Comparison of ENCODE assay signal across 10 cellular contexts in genomic region chr12:106976013-106976658, GRCh38. TPM values are rescaled to one million over a fixed set of nuclear protein-coding genes. Genes with fewer than 3 reads are reported as not detected.
A peak's percentile ranks its signal among the peaks of the same experiment; 100 is the strongest.
DNase-seq lines count a peak whose midpoint lies in the region; ATAC-seq, FAIRE-seq and TF ChIP-seq lines count a peak whose summit lies in the region.
"Had no signal": no experiment of that assay in that cellular context is flagged by ENCODE, and none has a peak within 500 bp of the region (broad histone marks: within the 10 kb centered on the region; RNA-seq: fewer than 3 reads in every experiment).

No MANE protein-coding gene starts in this region.

- H2BK15ac ChIP-seq in H1 (ENCODE audit: low read length) = no peak overlapping the region
- H2BK15ac ChIP-seq in mesenchymal stem cell (ENCODE audit: low read depth, poor library complexity, severe bottlenecking) = no peak overlapping the region

- no peak overlapping the region for H3K4me3 ChIP-seq in H1 (ENCODE audit: extremely low read depth in 1 of 4, insufficient read depth in 2 of 4, low read depth in 3 of 4, low read length in 4 of 4)
- no peak overlapping the region for H3K4me3 ChIP-seq in mesenchymal stem cell (ENCODE audit: insufficient read depth in 1 of 2, low read depth in 1 of 2, low read length in 2 of 2)
- H3K4me3 ChIP-seq: BLaER1 treated with 17β-estradiol and CSF1 and Interleukin-3, amounts not matched to agents 10 nM and 100 nM had no signal

- H3K9me3 ChIP-seq in H1 (ENCODE audit: insufficient read depth in 2 of 2, low read depth in 1 of 2, low read length in 1 of 2) = no peaks in the 10 kb centered on the region
- H3K9me3 ChIP-seq in mesenchymal stem cell (ENCODE audit: control insufficient read depth, low read length) = no peaks in the 10 kb centered on the region
- H3K9me3 ChIP-seq: BLaER1 treated with 17β-estradiol and CSF1 and Interleukin-3, amounts not matched to agents 10 nM and 100 nM had no signal

- H3K79me1 ChIP-seq in H1 (ENCODE audit: low read depth, low read length) = no peaks in the 10 kb centered on the region
- peaks cover 4% of the 10 kb centered on the region for H3K79me1 ChIP-seq in mesenchymal stem cell (replicated peaks; ENCODE audit: low read length, poor library complexity, severe bottlenecking)

- H4K91ac ChIP-seq in H1 (replicated peaks; ENCODE audit: insufficient read length, low read length) = no peak overlapping the region
- no peak overlapping the region for H4K91ac ChIP-seq in mesenchymal stem cell (ENCODE audit: low read length)

- peaks cover 0 to 3% (median 0%) of the 10 kb centered on the region in 4 experiments; a peak in 2 of 8 replicates for H3K36me3 ChIP-seq in H1 (ENCODE audit: control insufficient read depth in 2 of 4, insufficient read depth in 4 of 4, low read length in 3 of 4)
- peaks cover 3 to 64% of the 10 kb centered on the region in 2 experiments for H3K36me3 ChIP-seq in mesenchymal stem cell (ENCODE audit: control insufficient read depth in 1 of 2, insufficient read depth in 2 of 2, low read depth in 1 of 2, low read length in 2 of 2)

- H3K4ac ChIP-seq in H1 (replicated peaks; ENCODE audit: insufficient read length, low read depth, low read length) = no peak overlapping the region
- no peak overlapping the region for H3K4ac ChIP-seq in mesenchymal stem cell (ENCODE audit: low read depth in 1 of 2, low read length in 2 of 2)

- H2AK5ac ChIP-seq in H1 (ENCODE audit: low read depth, low read length) (no peak overlapping the region), mesenchymal stem cell (ENCODE audit: low read length, severe bottlenecking) (no peak overlapping the region)

- no peaks in the 10 kb centered on the region for H3K23me2 ChIP-seq in H1 (ENCODE audit: low read depth, low read length)

- TF ChIP-seq POLR2A in H1 (IDR thresholded peaks at IDR 0.05; ENCODE audit: control extremely low read depth in 1 of 2, low read depth in 2 of 2, low read length in 2 of 2) = no peak

- H2BK12ac ChIP-seq in H1 (ENCODE audit: low read depth, low read length) (no peak overlapping the region), mesenchymal stem cell (ENCODE audit: low read length in 2 of 2) (no peak overlapping the region)

- CTCF ChIA-PET in H1 (lab: Charles Lee; ENCODE audit: partially characterized antibody) = interaction anchor here (1.6 kb wide), 1 partner anchor 37 kb away, joined by 3 read pairs; no protein-coding TSS in a partner anchor

- H3K4me2 ChIP-seq in H1 (ENCODE audit: insufficient read depth in 1 of 2, low read depth in 2 of 2, low read length in 2 of 2) = no peak overlapping the region
- no peak overlapping the region for H3K4me2 ChIP-seq in mesenchymal stem cell (ENCODE audit: low read length, poor library complexity, severe bottlenecking)
- H3K4me2 ChIP-seq: BLaER1 treated with 17β-estradiol and CSF1 and Interleukin-3, amounts not matched to agents 10 nM and 100 nM had no signal

- H4K5ac ChIP-seq in H1 (ENCODE audit: insufficient read length, low read depth, low read length) = no peak overlapping the region

- no peak overlapping the region for H3K56ac ChIP-seq in H1 (replicated peaks; ENCODE audit: insufficient read length, low read depth, low read length)

- no peaks in the 10 kb centered on the region for H3K79me2 ChIP-seq in H1 (ENCODE audit: control insufficient read depth in 1 of 2, insufficient read depth in 2 of 2, low read length in 2 of 2)
- H3K79me2 ChIP-seq: parathyroid adenoma had no signal

- no peak for ATAC-seq in HG02763 (IDR thresholded peaks at IDR 0.05; ENCODE audit: unreplicated experiment)

- H3K27ac ChIP-seq in H1 (ENCODE audit: low read depth, low read length) (no peak overlapping the region), mesenchymal stem cell (ENCODE audit: low read length, poor library complexity, severe bottlenecking) (peak overlapping the region; percentile 28)
- H3K27ac ChIP-seq: BLaER1 treated with 17β-estradiol and CSF1 and Interleukin-3, amounts not matched to agents 10 nM and 100 nM; parathyroid adenoma had no signal

- peak; percentile 12 for DNase-seq in AG08396 (ENCODE audit: low spot score)
- DNase-seq in M059J (ENCODE audit: low read depth) = peak; percentile 50
- no peak for DNase-seq in H1 (ENCODE audit: low read depth in 1 of 2, low spot score in 2 of 2)
- peak; percentile 50 for DNase-seq in mesenchymal stem cell
- no peak for DNase-seq in hypothalamus (lab: John Stamatoyannopoulos, UW)
- DNase-seq in occipital lobe (lab: John Stamatoyannopoulos, UW) = no peak
- no peak for DNase-seq in GM10266 (ENCODE audit: extremely low spot score)

- H3K23ac ChIP-seq in H1 (ENCODE audit: insufficient read length) (no peak overlapping the region), mesenchymal stem cell (ENCODE audit: low read length in 2 of 2) (no peak overlapping the region)

- no peak overlapping the region for H2BK120ac ChIP-seq in H1 (replicated peaks; ENCODE audit: low read depth, low read length)
- no peak overlapping the region for H2BK120ac ChIP-seq in mesenchymal stem cell (ENCODE audit: low read depth, low read length)

- H3K18ac ChIP-seq in H1 (ENCODE audit: extremely low read depth, low read length) = no peak overlapping the region
- H3K18ac ChIP-seq in mesenchymal stem cell (ENCODE audit: low read depth in 1 of 2, low read length in 2 of 2) = peak overlapping the region in 1 of 2 experiments; percentile 48

- H4K20me1 ChIP-seq in H1 (replicated peaks in 1 of 2; ENCODE audit: control insufficient read depth in 1 of 2, insufficient read depth in 2 of 2, low read length in 2 of 2) = peaks cover 0 to under 1% of the 10 kb centered on the region in 2 experiments

- H3K14ac ChIP-seq in H1 (ENCODE audit: insufficient read length) = no peak overlapping the region
- H3K14ac ChIP-seq in mesenchymal stem cell (ENCODE audit: low read length in 2 of 2) = no peak overlapping the region

- no peak overlapping the region for H2BK20ac ChIP-seq in H1 (ENCODE audit: low read length)

- no peak for TF ChIP-seq EP300 in H1 (IDR thresholded peaks at IDR 0.05; ENCODE audit: borderline replicate concordance in 1 of 2, low read depth in 2 of 2, low read length in 2 of 2)

- no peaks in the 10 kb centered on the region for H3K27me3 ChIP-seq in H1 (replicated peaks in 1 of 4; ENCODE audit: control insufficient read depth in 3 of 4, extremely low read depth in 1 of 4, insufficient read depth in 3 of 4, low read length in 3 of 4)
- H3K27me3 ChIP-seq in mesenchymal stem cell (ENCODE audit: control insufficient read depth in 1 of 2, insufficient read depth in 1 of 2, low read length in 2 of 2) = no peaks in the 10 kb centered on the region
- H3K27me3 ChIP-seq: BLaER1 treated with 17β-estradiol and CSF1 and Interleukin-3, amounts not matched to agents 10 nM and 100 nM had no signal

- TF ChIP-seq RAD21 in H1 (IDR thresholded peaks at IDR 0.05 in 1 of 2, conservative IDR thresholded peaks at IDR 0.05 in 1 of 2; ENCODE audit: low read depth in 2 of 2, low read length in 2 of 2) = peak; percentile 14 to 16; a peak in 2 of 4 replicates

- H4K8ac ChIP-seq in H1 (ENCODE audit: extremely low read depth, insufficient read depth, low read length) (no peak overlapping the region), mesenchymal stem cell (ENCODE audit: low read length) (no peak overlapping the region)

- no peak for FAIRE-seq in H1 (lab: Jason Lieb, UNC)

- H3K4me1 ChIP-seq in H1 (replicated peaks in 1 of 4; ENCODE audit: control insufficient read depth in 3 of 4, insufficient read depth in 4 of 4, low read length in 3 of 4) = no peaks in the 10 kb centered on the region
- peaks cover 6% of the 10 kb centered on the region for H3K4me1 ChIP-seq in mesenchymal stem cell (ENCODE audit: control insufficient read depth, insufficient read depth, low read depth, low read length)

- TF ChIP-seq CTCF in H1 (IDR thresholded peaks at IDR 0.05; ENCODE audit: control extremely low read depth in 1 of 3, insufficient read depth in 1 of 3, low read depth in 1 of 3, low read length in 3 of 3) = no peak
- TF ChIP-seq CTCF in GM10266 (IDR thresholded peaks at IDR 0.05; ENCODE audit: control insufficient read depth, insufficient read depth, low read depth, missing control alignments) = no peak

- H3K9ac ChIP-seq in H1 (replicated peaks in 1 of 4; ENCODE audit: extremely low read depth in 1 of 4, low read depth in 3 of 4, low read length in 3 of 4) (no peak overlapping the region), mesenchymal stem cell (ENCODE audit: low read length) (no peak overlapping the region)
- H3K9ac ChIP-seq: BLaER1 treated with 17β-estradiol and CSF1 and Interleukin-3, amounts not matched to agents 10 nM and 100 nM; parathyroid adenoma had no signal

- WGBS in H1 (ENCODE audit: extremely low coverage in 1 of 2, insufficient coverage in 1 of 2, insufficient read length in 1 of 2, insufficient replicate concordance in 2 of 2, low coverage in 1 of 2, low lambda C conversion rate in 2 of 2, missing lambda C conversion rate in 1 of 2), 2 experiments = 86% methylated on average over 3 of the region's 3 CpGs; no CpG with 5 or more reads in 1 of the 2 experiments
- WGBS in mesenchymal stem cell = 92% methylated on average over 2 of the region's 3 CpGs

- H2AFZ ChIP-seq in H1 (ENCODE audit: low read length) (no peak overlapping the region), mesenchymal stem cell (ENCODE audit: low read depth, low read length) (no peak overlapping the region)
- H2AFZ ChIP-seq: parathyroid adenoma had no signal

- no peak overlapping the region for H2BK5ac ChIP-seq in H1 (ENCODE audit: low read depth, low read length)
- no peak overlapping the region for H2BK5ac ChIP-seq in mesenchymal stem cell (ENCODE audit: low read depth, low read length, poor library complexity, severe bottlenecking)

- POLR2A ChIA-PET in H1 (lab: Charles Lee; ENCODE audit: partially characterized antibody) = interaction anchor here (2.2 to 3.2 kb wide), 2 partner anchors 11 to 20 kb away, joined by 5 to 11 read pairs; partner anchors contain the start of genes MTERF2 and TMEM263

RNA-seq across cellular contexts. Expression of gene MTERF2, which starts 10.8 kb away (rescaled TPM):
- 7.8 and 8.2 TPM in 2 replicates for total RNA-seq in M059J (2014; rRNA removed; shearing (Covaris generic))
- total RNA-seq in H1 (2021; fragmentation: NEBNext Ultra II Directional; extraction: Animal tissue kit (Norgen Biotek cat#: 25700)) = 6.2 and 7.1 TPM in 2 replicates
- 2.6 and 2.8 TPM in 2 replicates for polyA plus RNA-seq in H1 (2011; rRNA removed)
- polyA plus RNA-seq in H1 (2011; cell fraction: cytosol; rRNA removed) = 5.5 TPM
- 4.8 TPM for polyA plus RNA-seq in H1 (2011; cell fraction: nucleus; rRNA removed)
- polyA plus RNA-seq in H1 (2012, experiment 1 of 2) = 7.0 to 10.3 TPM (median 9.9 TPM) in 4 replicates
- polyA plus RNA-seq in H1 (2012, experiment 2 of 2) = 0.88 TPM
- polyA plus RNA-seq in H1 (2013, experiment 1 of 2) = 8.6 TPM
- 8.2 TPM for polyA plus RNA-seq in H1 (2013, experiment 2 of 2)
- 3.3 and 5.6 TPM in 2 replicates for polyA minus RNA-seq in H1 (2011; rRNA and poly(A)+ RNA removed)
- polyA minus RNA-seq in H1 (2011; cell fraction: cytosol; rRNA and poly(A)+ RNA removed) = 5.9 TPM
- polyA minus RNA-seq in H1 (2011; cell fraction: nucleus; rRNA and poly(A)+ RNA removed) = 5.0 TPM
- polyA plus RNA-seq in mesenchymal stem cell (2013, experiment 1 of 2) = 7.2 TPM
- 6.9 TPM for polyA plus RNA-seq in mesenchymal stem cell (2013, experiment 2 of 2)
- total RNA-seq in occipital lobe = 15.8 TPM

RNA-seq across cellular contexts. Expression of gene TMEM263, which starts 20.4 kb away (rescaled TPM):
- total RNA-seq in M059J (2014; rRNA removed; shearing (Covaris generic)) = 106 and 117 TPM in 2 replicates
- total RNA-seq in H1 (2021; fragmentation: NEBNext Ultra II Directional; extraction: Animal tissue kit (Norgen Biotek cat#: 25700)) = 12.3 and 14.5 TPM in 2 replicates
- polyA plus RNA-seq in H1 (2011; rRNA removed) = 2.9 and 3.4 TPM in 2 replicates
- polyA plus RNA-seq in H1 (2011; cell fraction: cytosol; rRNA removed) = 3.6 TPM
- 4.3 TPM for polyA plus RNA-seq in H1 (2011; cell fraction: nucleus; rRNA removed)
- 6.8 to 8.9 TPM (median 7.9 TPM) in 4 replicates for polyA plus RNA-seq in H1 (2012, experiment 1 of 2)
- polyA plus RNA-seq in H1 (2012, experiment 2 of 2) = 0.47 TPM
- polyA plus RNA-seq in H1 (2013, experiment 1 of 2) = 8.2 TPM
- 7.5 TPM for polyA plus RNA-seq in H1 (2013, experiment 2 of 2)
- polyA minus RNA-seq in H1 (2011; rRNA and poly(A)+ RNA removed) = 6.6 and 8.9 TPM in 2 replicates
- polyA minus RNA-seq in H1 (2011; cell fraction: cytosol; rRNA and poly(A)+ RNA removed) = 8.8 TPM
- polyA minus RNA-seq in H1 (2011; cell fraction: nucleus; rRNA and poly(A)+ RNA removed) = 6.5 TPM
- 96.3 TPM for polyA plus RNA-seq in mesenchymal stem cell (2013, experiment 1 of 2)
- polyA plus RNA-seq in mesenchymal stem cell (2013, experiment 2 of 2) = 107 TPM
- total RNA-seq in occipital lobe = 44.6 TPM

Comparison
In these comparisons a context has a peak if more than half of its experiments do, and no peak if none do; other contexts are left out.
1. DNase-seq: peak in AG08396 (single experiment), M059J (single experiment) and mesenchymal stem cell (single experiment); none in H1 (0 of 2), hypothalamus (0 of 51), occipital lobe (single experiment) and GM10266 (single experiment).